ENCODE assay signal across 26 cellular contexts in genomic region chr15:75125935-75126334, GRCh38.
"Had no signal": no experiment of that assay in that cellular context is flagged by ENCODE, and none has a peak within 500 bp of the region (broad histone marks: within the 10 kb centered on the region; RNA-seq: fewer than 3 reads in every experiment).

No MANE protein-coding gene starts in this region.

- H3K27me3 ChIP-seq: ascending aorta, cardiac muscle cell, gastroesophageal sphincter, hepatocyte, neural progenitor cell had no signal

- H3K9me3 ChIP-seq: ascending aorta, gastroesophageal sphincter, thoracic aorta had no signal

- DNase-seq: activated CD4-positive, alpha-beta memory T cell treated with anti-CD3 and anti-CD28 coated beads, Interleukin-2, amount 10 ng/mL, durations not matched to agents 7 days and 5 days; activated CD4-positive, alpha-beta T cell treated with anti-CD3 and anti-CD28 coated beads, Interleukin-2, amount 10 ng/mL, durations not matched to agents 7 days and 5 days; activated CD8-positive, alpha-beta memory T cell treated with anti-CD3 and anti-CD28 coated beads, Interleukin-2, amount 50 U/mL, for 48 hours; activated naive CD4-positive, alpha-beta T cell; activated T-cell treated with anti-CD3 and anti-CD28 coated beads, Interleukin-2, amount 50 U/mL, for 48 hours; naive thymus-derived CD4-positive, alpha-beta T cell; stimulated activated CD4-positive, alpha-beta T cell treated with anti-CD3 and anti-CD28 coated beads, Interleukin-12 subunit alpha, Interleukin-12 subunit beta, amount 100 ng/mL, for 4 hours; stimulated activated CD4-positive, alpha-beta T cell treated with anti-CD3 and anti-CD28 coated beads, Interleukin-4, amount 100 ng/mL, for 24 hours; SW 1271; T-helper 17 cell; T1000; WERI-Rb-1 had no signal

- H3K4me3 Mint-ChIP-seq: activated CD4-positive, alpha-beta memory T cell treated with anti-CD3 and anti-CD28 coated beads, Interleukin-2, amount 10 ng/mL, durations not matched to agents 7 days and 5 days; activated CD4-positive, alpha-beta T cell treated with anti-CD3 and anti-CD28 coated beads, Interleukin-2, amount 10 ng/mL, durations not matched to agents 7 days and 5 days; activated naive CD8-positive, alpha-beta T cell; brain; memory B cell; naive thymus-derived CD4-positive, alpha-beta T cell; neural progenitor cell; stimulated activated effector memory CD8-positive, alpha-beta T cell treated with anti-CD3 and anti-CD28 coated beads, Interleukin-12 subunit alpha, Interleukin-12 subunit beta, amount 100 ng/mL, for 72 hours; stimulated activated naive CD8-positive, alpha-beta T cell treated with anti-CD3 and anti-CD28 coated beads, Interleukin-15, Interleukin-2, amounts not matched to agents 100 ng/mL and 50 ng/mL, for 24 hours; T-helper 17 cell; type B pancreatic cell had no signal

- H3K4me2 ChIP-seq: hepatocyte, neural progenitor cell had no signal

- H3K36me3 ChIP-seq: ascending aorta, cardiac muscle cell, gastroesophageal sphincter, neural progenitor cell, thoracic aorta, WERI-Rb-1 had no signal

- H3K27ac ChIP-seq: ascending aorta, cardiac muscle cell, coronary artery, gastroesophageal sphincter, hepatocyte, neural progenitor cell, thoracic aorta, WERI-Rb-1 had no signal

- H3K79me2 ChIP-seq: hepatocyte had no signal

- H3K27ac Mint-ChIP-seq: activated CD4-positive, alpha-beta memory T cell treated with anti-CD3 and anti-CD28 coated beads, Interleukin-2, amount 10 ng/mL, durations not matched to agents 7 days and 5 days; activated CD4-positive, alpha-beta T cell treated with anti-CD3 and anti-CD28 coated beads, Interleukin-2, amount 10 ng/mL, durations not matched to agents 7 days and 5 days; activated naive CD8-positive, alpha-beta T cell; brain; memory B cell; naive thymus-derived CD4-positive, alpha-beta T cell; neural progenitor cell; stimulated activated effector memory CD8-positive, alpha-beta T cell treated with anti-CD3 and anti-CD28 coated beads, Interleukin-12 subunit alpha, Interleukin-12 subunit beta, amount 100 ng/mL, for 72 hours; stimulated activated naive CD8-positive, alpha-beta T cell treated with anti-CD3 and anti-CD28 coated beads, Interleukin-15, Interleukin-2, amounts not matched to agents 100 ng/mL and 50 ng/mL, for 24 hours; T-helper 17 cell; type B pancreatic cell had no signal

- H3K4me1 Mint-ChIP-seq: brain had no signal

- H3K4me3 ChIP-seq: ascending aorta, cardiac muscle cell, coronary artery, gastroesophageal sphincter, hepatocyte, neural progenitor cell, thoracic aorta had no signal

- H3K27me3 Mint-ChIP-seq: activated CD4-positive, alpha-beta T cell treated with anti-CD3 and anti-CD28 coated beads, Interleukin-2, amount 10 ng/mL, durations not matched to agents 7 days and 5 days; activated naive CD8-positive, alpha-beta T cell; brain; memory B cell; T-helper 17 cell; type B pancreatic cell had no signal

- H3K9me3 Mint-ChIP-seq: activated CD4-positive, alpha-beta memory T cell treated with anti-CD3 and anti-CD28 coated beads, Interleukin-2, amount 10 ng/mL, durations not matched to agents 7 days and 5 days; activated CD4-positive, alpha-beta T cell treated with anti-CD3 and anti-CD28 coated beads, Interleukin-2, amount 10 ng/mL, durations not matched to agents 7 days and 5 days; memory B cell; naive thymus-derived CD4-positive, alpha-beta T cell; stimulated activated effector memory CD8-positive, alpha-beta T cell treated with anti-CD3 and anti-CD28 coated beads, Interleukin-12 subunit alpha, Interleukin-12 subunit beta, amount 100 ng/mL, for 72 hours; stimulated activated naive CD8-positive, alpha-beta T cell treated with anti-CD3 and anti-CD28 coated beads, Interleukin-15, Interleukin-2, amounts not matched to agents 100 ng/mL and 50 ng/mL, for 24 hours; type B pancreatic cell had no signal

- H3K36me3 Mint-ChIP-seq: activated naive CD8-positive, alpha-beta T cell; memory B cell; neural progenitor cell; stimulated activated effector memory CD8-positive, alpha-beta T cell treated with anti-CD3 and anti-CD28 coated beads, Interleukin-12 subunit alpha, Interleukin-12 subunit beta, amount 100 ng/mL, for 72 hours; type B pancreatic cell had no signal

- H2AFZ ChIP-seq: hepatocyte, neural progenitor cell had no signal

- H3K9ac ChIP-seq: neural progenitor cell had no signal

- ATAC-seq: activated CD4-positive, CD25-positive, alpha-beta regulatory T cell treated with anti-CD3 and anti-CD28 coated beads, Interleukin-2, amount 50 U/mL, for 24 hours; stimulated activated effector memory CD8-positive, alpha-beta T cell treated with anti-CD3 and anti-CD28 coated beads, Interleukin-12 subunit alpha, Interleukin-12 subunit beta, amount 100 ng/mL, for 72 hours had no signal

- H3K4me1 ChIP-seq: ascending aorta, gastroesophageal sphincter had no signal
